ENCODE assay signal across 11 cellular contexts in the genomic region with DNA sequence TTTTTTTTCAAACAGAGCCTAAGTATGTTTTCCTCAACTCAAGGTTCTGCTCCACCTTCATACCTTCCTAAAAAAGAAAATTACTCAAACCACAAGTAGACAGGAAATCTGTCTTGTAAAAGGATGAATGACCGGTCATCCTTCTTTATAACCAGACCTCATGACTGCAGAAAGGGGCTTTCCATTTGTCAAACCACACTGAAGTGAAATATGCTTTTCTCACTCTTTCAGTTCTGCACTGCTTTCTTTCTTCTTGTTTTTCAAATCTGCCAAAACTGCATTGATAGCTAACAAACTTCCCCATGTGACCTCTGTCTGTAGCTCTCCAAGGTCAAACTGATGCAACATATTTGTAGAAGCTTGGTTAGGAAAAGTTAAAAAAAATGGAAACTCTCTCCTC.
DNase-seq lines count a peak whose midpoint lies in the region; ATAC-seq and TF ChIP-seq lines count a peak whose summit lies in the region.
"Had no signal": no experiment of that assay in that cellular context is flagged by ENCODE, and none has a peak within 500 bp of the region (broad histone marks: within the 10 kb centered on the region; RNA-seq: fewer than 3 reads in every experiment).

No MANE protein-coding gene starts in this region.

- peaks cover 23% of the 10 kb centered on the region for H3K4me1 ChIP-seq in psoas muscle

- DNase-seq in KBM-7 = peak; percentile 19
- no peak for DNase-seq in psoas muscle
- DNase-seq in H7 = no peak
- DNase-seq in effector CD8-positive, alpha-beta T cell (lab: John Stamatoyannopoulos, UW) = no peak
- DNase-seq in osteocyte (ENCODE audit: extremely low spot score, unreplicated experiment) = no peak
- DNase-seq in NCI-H446 treated with DMSO at 0.1 percent for 48 hours (lab: John Stamatoyannopoulos, UW) = no peak
- DNase-seq: activated effector memory CD4-positive, alpha-beta T cell treated with Interleukin-2 at 50 U/mL for 16 hours; hypothalamus had no signal

- no peak overlapping the region for H3K27ac Mint-ChIP-seq in osteocyte (ENCODE audit: unreplicated experiment)

- in situ Hi-C loops in KBM-7 (cut with MboI; ENCODE audit: low pct_unique_long_range_greater_than_20kb, low sequenced_read_pairs) = no loop called here

- intact Hi-C loops in psoas muscle (cut with DNase I) = no loop called here

- peaks cover 62% of the 10 kb centered on the region for H3K36me3 Mint-ChIP-seq in osteocyte (ENCODE audit: unreplicated experiment)

- peaks cover 5 to 75% of the 10 kb centered on the region in 2 donors for H3K36me3 ChIP-seq in psoas muscle (ENCODE audit: insufficient read depth in 1 of 2, low read depth in 1 of 2)
- peaks cover 1% of the 10 kb centered on the region; the same call in 1 of the 2 replicates for H3K36me3 ChIP-seq in H7 (replicated peaks; ENCODE audit: control insufficient read depth, insufficient read depth, low read length)

- H3K4me3 Mint-ChIP-seq in osteocyte (ENCODE audit: unreplicated experiment) = no peak overlapping the region

- no peaks in the 10 kb centered on the region for H3K9me3 Mint-ChIP-seq in osteocyte (ENCODE audit: unreplicated experiment)

- peaks cover 25% of the 10 kb centered on the region for H3K4me1 Mint-ChIP-seq in osteocyte (ENCODE audit: unreplicated experiment)

- H3K27me3 Mint-ChIP-seq in osteocyte (ENCODE audit: unreplicated experiment) = no peaks in the 10 kb centered on the region

- no peaks in the 10 kb centered on the region for H3K27me3 ChIP-seq in psoas muscle (ENCODE audit: insufficient read depth in 3 of 3, low read length in 2 of 3)
- no peaks in the 10 kb centered on the region for H3K27me3 ChIP-seq in H7 (ENCODE audit: control insufficient read depth, insufficient read depth, low read length)

- no peaks in the 10 kb centered on the region for H3K9me3 ChIP-seq in psoas muscle

- H3K27ac ChIP-seq in psoas muscle = peak overlapping the region; percentile 33
- H3K27ac ChIP-seq: RWPE1 had no signal

- H3K4me3 ChIP-seq in psoas muscle (no peak overlapping the region), H7 (ENCODE audit: insufficient read depth, low read depth, low read length) (no peak overlapping the region)

- peak; percentile 77 for ATAC-seq in GM18873 (IDR thresholded peaks at IDR 0.05; ENCODE audit: low FRiP score, unreplicated experiment)
- ATAC-seq in HG02571 (IDR thresholded peaks at IDR 0.05; ENCODE audit: unreplicated experiment) = peak; percentile 75
- no peak for ATAC-seq in psoas muscle

- WGBS in psoas muscle, 3 donors = 55 to 68% (median 63%) methylated on average over 1 of the region's 1 CpG

- TF ChIP-seq CTCF in psoas muscle (IDR thresholded peaks at IDR 0.05) (no peak), osteocyte (IDR thresholded peaks at IDR 0.05) (no peak)

Comparison
In these comparisons a context has a peak if more than half of its experiments do, and no peak if none do; other contexts are left out.
1. ATAC-seq: peak in GM18873 (single experiment) and HG02571 (single experiment); none in psoas muscle (0 of 4).